1 cellular context compared by ENCODE assay signal in genomic region chr5:178626484-178627258, GRCh38.
TF ChIP-seq lines count a peak whose summit lies in the region.

Gene CLK4 (minus strand): TSS chr5:178627050. CDS start chr5:178623416, 3,634 bp downstream.

TF ChIP-seq in HEK293, 187 proteins besides CTCF, POLR2A, EP300 and RAD21 (continued from another document and continues in another):
- TF ChIP-seq PATZ1 (tag by site-specific recombination; IDR thresholded peaks at IDR 0.05) = no peak; the same call in 1 of the 2 replicates
- TF ChIP-seq SP3 (tag by site-specific recombination; IDR thresholded peaks at IDR 0.05) = 0 out of 2 replicates have a peak, but pooled peaks have one; percentile 11
- peak; percentile 96 for TF ChIP-seq ZBTB26 (tag by site-specific recombination; optimal IDR thresholded peaks at IDR 0.05)
- TF ChIP-seq ZNF76 (tag by site-specific recombination; IDR thresholded peaks at IDR 0.05; ENCODE audit: borderline replicate concordance, low read depth) = peak; percentile 69; the same call in 1 of the 2 replicates
- TF ChIP-seq PRDM10 (tag by site-specific recombination; IDR thresholded peaks at IDR 0.05) = peak; percentile 85
- no peak for TF ChIP-seq REST (tag by site-specific recombination; IDR thresholded peaks at IDR 0.05)
- no peak for TF ChIP-seq ZSCAN18 (tag by site-specific recombination; IDR thresholded peaks at IDR 0.05)
- peak; percentile 32 for TF ChIP-seq PRDM4 (tag by site-specific recombination; IDR thresholded peaks at IDR 0.05)
- no peak for TF ChIP-seq HOXA7 (CRISPR knock-in tag; IDR thresholded peaks at IDR 0.05; ENCODE audit: borderline replicate concordance)
- TF ChIP-seq ZNF585B (tag by site-specific recombination; IDR thresholded peaks at IDR 0.05) = no peak
- TF ChIP-seq BCL11A (tag by site-specific recombination; IDR thresholded peaks at IDR 0.05; ENCODE audit: low read depth) = no peak
- TF ChIP-seq ZEB2 (tag by site-specific recombination; IDR thresholded peaks at IDR 0.05) = peak; percentile 53; the same call in 1 of the 2 replicates
- peak; percentile 35; the same call in 1 of the 2 replicates for TF ChIP-seq ZNF707 (tag by site-specific recombination; IDR thresholded peaks at IDR 0.05)
- TF ChIP-seq ZNF549 (tag by site-specific recombination; IDR thresholded peaks at IDR 0.05) = no peak
- no peak for TF ChIP-seq MEIS1 (CRISPR knock-in tag; IDR thresholded peaks at IDR 0.05; ENCODE audit: borderline replicate concordance)
- TF ChIP-seq ZNF223 (tag by site-specific recombination; IDR thresholded peaks at IDR 0.05) = peak; percentile 38; the same call in 1 of the 2 replicates
- 0 out of 2 replicates have a peak, but pooled peaks have one; percentile 31 for TF ChIP-seq ZNF18 (tag by site-specific recombination; IDR thresholded peaks at IDR 0.05)
- TF ChIP-seq ZNF274 (IDR thresholded peaks at IDR 0.05; ENCODE audit: low read length) = no peak
- TF ChIP-seq ZNF274 (tag by site-specific recombination; IDR thresholded peaks at IDR 0.05; ENCODE audit: borderline replicate concordance) = no peak
- TF ChIP-seq ZNF645 (tag by site-specific recombination; IDR thresholded peaks at IDR 0.05) = no peak
- TF ChIP-seq KLF16 (tag by site-specific recombination; IDR thresholded peaks at IDR 0.05) = no peak
- no peak for TF ChIP-seq SETDB1 (IDR thresholded peaks at IDR 0.05; ENCODE audit: insufficient read length, low read length)
- TF ChIP-seq ZNF785 (tag by site-specific recombination; IDR thresholded peaks at IDR 0.05) = no peak; the same call in 1 of the 2 replicates
- TF ChIP-seq ZNF16 (tag by site-specific recombination; IDR thresholded peaks at IDR 0.05; ENCODE audit: low read depth) = no peak
- no peak for TF ChIP-seq ZNF155 (tag by site-specific recombination; IDR thresholded peaks at IDR 0.05)
- TF ChIP-seq ZBTB44 (tag by site-specific recombination; IDR thresholded peaks at IDR 0.05) = no peak
- no peak for TF ChIP-seq ZNF157 (tag by site-specific recombination; IDR thresholded peaks at IDR 0.05)
- TF ChIP-seq ZNF610 (tag by site-specific recombination; IDR thresholded peaks at IDR 0.05; ENCODE audit: borderline replicate concordance) = peak; percentile 65
- peak; percentile 53 for TF ChIP-seq ZBTB11 (tag by site-specific recombination; conservative IDR thresholded peaks at IDR 0.05; ENCODE audit: low read depth)
- TF ChIP-seq KLF8 (tag by site-specific recombination; IDR thresholded peaks at IDR 0.05) = peak; percentile 56; the same call in 1 of the 2 replicates
- TF ChIP-seq ZNF24 (tag by site-specific recombination; IDR thresholded peaks at IDR 0.05) = no peak; the same call in none of the 2 replicates
- TF ChIP-seq ZNF366 (tag by site-specific recombination; conservative IDR thresholded peaks at IDR 0.05) = no peak
